In genomic region chr1:235327559-235328270, GRCh38 we compare ENCODE assay signal across 8 cellular contexts. TPM values are rescaled to one million over a fixed set of nuclear protein-coding genes. Genes with fewer than 3 reads are reported as not detected.
DNase-seq lines count a peak whose midpoint lies in the region; ATAC-seq and TF ChIP-seq lines count a peak whose summit lies in the region.

TSS of gene ARID4B (minus strand) at chr1:235328179. CDS start at chr1:235326919, 1,260 bp downstream.

- H3K4me3 ChIP-seq in CD8-positive, alpha-beta memory T cell (ENCODE audit: low read length) = peak within 1 kb of the TSS; percentile 89
- H3K4me3 ChIP-seq in WI38 (ENCODE audit: low read depth, low read length) (peak within 1 kb of the TSS; percentile 88), epithelial cell of esophagus (ENCODE audit: low read length) (peak within 1 kb of the TSS; percentile 92), upper lobe of right lung (peak within 1 kb of the TSS; percentile 70)

- H3K9me3 Mint-ChIP-seq in CD8-positive, alpha-beta memory T cell = no peaks in the 10 kb centered on the region

- H3K9me3 ChIP-seq in CD8-positive, alpha-beta memory T cell (ENCODE audit: low read length) = no peaks in the 10 kb centered on the region
- no peaks in the 10 kb centered on the region for H3K9me3 ChIP-seq in upper lobe of right lung

- ATAC-seq in GM19452 (IDR thresholded peaks at IDR 0.05; ENCODE audit: unreplicated experiment) = peak; percentile 5
- ATAC-seq in HG03571 (IDR thresholded peaks at IDR 0.05; ENCODE audit: unreplicated experiment) = peak; percentile 3
- ATAC-seq in upper lobe of right lung = peak; percentile 28
- no peak for ATAC-seq in HG03095 (IDR thresholded peaks at IDR 0.05; ENCODE audit: unreplicated experiment)

- no peaks in the 10 kb centered on the region for H3K36me3 ChIP-seq in CD8-positive, alpha-beta memory T cell (ENCODE audit: insufficient read depth, low read length)
- H3K36me3 ChIP-seq in upper lobe of right lung = no peaks in the 10 kb centered on the region

- peaks cover 6 to 36% (median 8%) of the 10 kb centered on the region in 3 donors for H3K36me3 Mint-ChIP-seq in CD8-positive, alpha-beta memory T cell

- intact Hi-C loops in upper lobe of right lung (cut with DNase I) = no loop called here

- no peaks in the 10 kb centered on the region for H3K27me3 ChIP-seq in CD8-positive, alpha-beta memory T cell (ENCODE audit: insufficient read depth, low read length, poor library complexity, severe bottlenecking)
- H3K27me3 ChIP-seq in upper lobe of right lung = no peaks in the 10 kb centered on the region

- H3K4me3 Mint-ChIP-seq in CD8-positive, alpha-beta memory T cell = peak within 1 kb of the TSS; percentile 97 to 100 (median 100)

- CTCF ChIA-PET in CD8-positive, alpha-beta memory T cell (lab: Charles Lee) = interaction anchor here (1.4 kb wide), 1 partner anchor 89 kb away, joined by 5 read pairs; no protein-coding TSS in a partner anchor

- peak within 1 kb of the TSS; percentile 93 for H3K27ac ChIP-seq in CD8-positive, alpha-beta memory T cell (ENCODE audit: low read depth, low read length)
- H3K27ac ChIP-seq in upper lobe of right lung = peak within 1 kb of the TSS; percentile 92

- peaks cover 0 to 4% of the 10 kb centered on the region in 2 donors for H3K27me3 Mint-ChIP-seq in CD8-positive, alpha-beta memory T cell

- TF ChIP-seq CTCF in WI38 (IDR thresholded peaks at IDR 0.05; ENCODE audit: low read depth, low read length) (no peak), epithelial cell of esophagus (IDR thresholded peaks at IDR 0.05; ENCODE audit: insufficient read depth, low read depth, low read length, missing control alignments) (no peak), upper lobe of right lung (IDR thresholded peaks at IDR 0.05) (no peak)

- peaks cover 65% of the 10 kb centered on the region for H3K4me1 ChIP-seq in CD8-positive, alpha-beta memory T cell (ENCODE audit: insufficient read depth, low read length)
- peaks cover 58% of the 10 kb centered on the region for H3K4me1 ChIP-seq in upper lobe of right lung

- DNase-seq in CD8-positive, alpha-beta memory T cell = peak in 1 of 5 donors; percentile 41
- DNase-seq in epithelial cell of esophagus (ENCODE audit: low read depth) (no peak), myocyte (ENCODE audit: low read depth) (no peak), upper lobe of right lung (peak; percentile 90)

- peak within 1 kb of the TSS in 7 of 8 donors; percentile 95 to 99 (median 98) for H3K27ac Mint-ChIP-seq in CD8-positive, alpha-beta memory T cell

- H3K4me1 Mint-ChIP-seq in CD8-positive, alpha-beta memory T cell = peaks cover 34 to 39% (median 36%) of the 10 kb centered on the region in 3 donors

- POLR2A ChIA-PET in CD8-positive, alpha-beta memory T cell (lab: Charles Lee) = interaction anchor here (0.6 to 1.0 kb wide), 3 partner anchors 20 to 167 kb away, joined by 4 to 5 read pairs (median 4); partner anchors contain the start of gene RBM34

RNA-seq across cellular contexts. Expression of gene ARID4B, which starts in this region (rescaled TPM):
- 10 to 100 TPM; 39.9 to 43.0 TPM for total RNA-seq in CD8-positive, alpha-beta memory T cell
- polyA plus RNA-seq in CD8-positive, alpha-beta memory T cell = 88.6 TPM
- total RNA-seq in myocyte (18.3 and 23.7 TPM in 2 replicates), upper lobe of right lung (38.7 TPM)
- polyA plus RNA-seq in myocyte (2012) = 7.7 TPM
